14 cellular contexts compared by ENCODE assay signal in genomic region chr21:45019887-45020537, GRCh38. TPM values are rescaled to one million over a fixed set of nuclear protein-coding genes. Genes with fewer than 3 reads are reported as not detected.
DNase-seq lines count a peak whose midpoint lies in the region; ATAC-seq and TF ChIP-seq lines count a peak whose summit lies in the region.
"Had no signal": no experiment of that assay in that cellular context is flagged by ENCODE, and none has a peak within 500 bp of the region (broad histone marks: within the 10 kb centered on the region; RNA-seq: fewer than 3 reads in every experiment).

No MANE protein-coding gene starts in this region.

- H3K36me3 Mint-ChIP-seq in activated naive CD8-positive, alpha-beta T cell = peaks cover 3% of the 10 kb centered on the region
- H3K36me3 Mint-ChIP-seq in activated naive CD8-positive, alpha-beta T cell treated with anti-CD3 and anti-CD28 coated beads for 36 hours = no peaks in the 10 kb centered on the region
- peaks cover 9% of the 10 kb centered on the region for H3K36me3 Mint-ChIP-seq in nephron (ENCODE audit: low read depth)
- no peaks in the 10 kb centered on the region for H3K36me3 Mint-ChIP-seq in type B pancreatic cell

- H3K4me1 ChIP-seq in esophagus muscularis mucosa = peaks cover 18 to 45% (median 36%) of the 10 kb centered on the region in 4 donors

- peak overlapping the region; percentile 83 to 89 (median 85) for H3K27ac ChIP-seq in esophagus muscularis mucosa (replicated peaks in 1 of 4)
- H3K27ac ChIP-seq: VCaP had no signal

- intact Hi-C loops in esophagus muscularis mucosa (cut with DNase I) = no loop called here

- peaks cover 4% of the 10 kb centered on the region for H3K9me3 Mint-ChIP-seq in activated naive CD8-positive, alpha-beta T cell (ENCODE audit: low read depth)
- H3K9me3 Mint-ChIP-seq in activated naive CD8-positive, alpha-beta T cell treated with anti-CD3 and anti-CD28 coated beads for 36 hours = peaks cover 9% of the 10 kb centered on the region
- peaks cover 23% of the 10 kb centered on the region for H3K9me3 Mint-ChIP-seq in nephron
- peaks cover 7% of the 10 kb centered on the region for H3K9me3 Mint-ChIP-seq in type B pancreatic cell

- TF ChIP-seq CTCF in esophagus muscularis mucosa (IDR thresholded peaks at IDR 0.05) (no peak), nephron (IDR thresholded peaks at IDR 0.05; ENCODE audit: unreplicated experiment in 3 of 3) (no peak), type B pancreatic cell (conservative IDR thresholded peaks at IDR 0.05) (no peak), omental fat pad (IDR thresholded peaks at IDR 0.05) (no peak)

- H3K27me3 Mint-ChIP-seq in activated naive CD8-positive, alpha-beta T cell = peaks cover 10% of the 10 kb centered on the region
- H3K27me3 Mint-ChIP-seq in activated naive CD8-positive, alpha-beta T cell treated with anti-CD3 and anti-CD28 coated beads for 36 hours = peaks cover 42% of the 10 kb centered on the region
- H3K27me3 Mint-ChIP-seq in nephron (ENCODE audit: low read depth) (peaks cover 54% of the 10 kb centered on the region), type B pancreatic cell (peaks cover 29% of the 10 kb centered on the region)

- H3K36me3 ChIP-seq in esophagus muscularis mucosa = no peaks in the 10 kb centered on the region
- H3K36me3 ChIP-seq: Peyer's patch had no signal

- peaks cover 0 to 10% (median 0%) of the 10 kb centered on the region in 4 donors for H3K9me3 ChIP-seq in esophagus muscularis mucosa

- TF ChIP-seq EP300 in esophagus muscularis mucosa (IDR thresholded peaks at IDR 0.05) = no peak

- TF ChIP-seq POLR2A in esophagus muscularis mucosa (IDR thresholded peaks at IDR 0.05; ENCODE audit: low read depth) = no peak

- peak overlapping the region; percentile 59 for H3K4me3 Mint-ChIP-seq in activated naive CD8-positive, alpha-beta T cell
- no peak overlapping the region for H3K4me3 Mint-ChIP-seq in activated naive CD8-positive, alpha-beta T cell treated with anti-CD3 and anti-CD28 coated beads for 36 hours
- H3K4me3 Mint-ChIP-seq in nephron = peak overlapping the region; percentile 38 to 60 (median 53)
- peak overlapping the region; percentile 45 for H3K4me3 Mint-ChIP-seq in type B pancreatic cell

- WGBS in esophagus muscularis mucosa = 82% methylated on average over 15 of the region's 19 CpGs

- peaks cover 6% of the 10 kb centered on the region for H3K4me1 Mint-ChIP-seq in activated naive CD8-positive, alpha-beta T cell (ENCODE audit: low read depth)
- peaks cover 3% of the 10 kb centered on the region for H3K4me1 Mint-ChIP-seq in activated naive CD8-positive, alpha-beta T cell treated with anti-CD3 and anti-CD28 coated beads for 36 hours
- H3K4me1 Mint-ChIP-seq in nephron = peaks cover 30% of the 10 kb centered on the region
- peaks cover 36% of the 10 kb centered on the region for H3K4me1 Mint-ChIP-seq in type B pancreatic cell (ENCODE audit: unreplicated experiment)

- ATAC-seq in stimulated activated naive CD8-positive, alpha-beta T cell treated with anti-CD3 and anti-CD28 coated beads, Interleukin-15, Interleukin-2, amounts not matched to agents 100 U/mL and 50 U/mL, for 24 hours = no peak
- no peak for ATAC-seq in omental fat pad (ENCODE audit: low FRiP score)

- H3K27ac Mint-ChIP-seq in activated naive CD8-positive, alpha-beta T cell = no peak overlapping the region
- H3K27ac Mint-ChIP-seq in activated naive CD8-positive, alpha-beta T cell treated with anti-CD3 and anti-CD28 coated beads for 36 hours = no peak overlapping the region
- peak overlapping the region in 1 of 3 experiments; percentile 7 for H3K27ac Mint-ChIP-seq in nephron
- peak overlapping the region; percentile 1 for H3K27ac Mint-ChIP-seq in type B pancreatic cell

- no peak overlapping the region for H3K4me3 ChIP-seq in esophagus muscularis mucosa
- H3K4me3 ChIP-seq: Peyer's patch had no signal

- H3K27me3 ChIP-seq in esophagus muscularis mucosa = peaks cover 0 to 3% (median 0%) of the 10 kb centered on the region in 4 donors
- H3K27me3 ChIP-seq: Peyer's patch had no signal

- DNase-seq in activated naive CD8-positive, alpha-beta T cell treated with anti-CD3 and anti-CD28 coated beads for 36 hours = no peak
- DNase-seq in esophagus muscularis mucosa (ENCODE audit: extremely low spot score) (no peak), type B pancreatic cell (ENCODE audit: extremely low spot score, unreplicated experiment) (no peak), omental fat pad (ENCODE audit: low spot score) (no peak), iPS-NIHi11 (ENCODE audit: low spot score) (no peak)
- no peak for DNase-seq in stimulated activated naive CD8-positive, alpha-beta T cell treated with anti-CD3 and anti-CD28 coated beads, Interleukin-15, Interleukin-2, amounts not matched to agents 100 U/mL and 50 U/mL, for 24 hours
- DNase-seq: GF-D8, mesenchymal stem cell, NCI-H187, SW 1271 had no signal

RNA-seq across cellular contexts. Expression of gene ADARB1, which starts 54.4 kb away (rescaled TPM):
- 10 to 100 TPM; 39.6 to 41.9 TPM for total RNA-seq in activated naive CD8-positive, alpha-beta T cell treated with anti-CD3 and anti-CD28 coated beads for 36 hours
- 100 to 1,000 TPM; 107 to 231 (median 201) TPM for total RNA-seq in esophagus muscularis mucosa
- total RNA-seq in type B pancreatic cell (ENCODE audit: low replicate concordance) = 20.7 and 20.9 TPM in 2 replicates
- 10 to 100 TPM; 17.3 to 38.3 (median 23.3) TPM for total RNA-seq in omental fat pad
